ENCODE assay signal across 19 cellular contexts in the genomic region with DNA sequence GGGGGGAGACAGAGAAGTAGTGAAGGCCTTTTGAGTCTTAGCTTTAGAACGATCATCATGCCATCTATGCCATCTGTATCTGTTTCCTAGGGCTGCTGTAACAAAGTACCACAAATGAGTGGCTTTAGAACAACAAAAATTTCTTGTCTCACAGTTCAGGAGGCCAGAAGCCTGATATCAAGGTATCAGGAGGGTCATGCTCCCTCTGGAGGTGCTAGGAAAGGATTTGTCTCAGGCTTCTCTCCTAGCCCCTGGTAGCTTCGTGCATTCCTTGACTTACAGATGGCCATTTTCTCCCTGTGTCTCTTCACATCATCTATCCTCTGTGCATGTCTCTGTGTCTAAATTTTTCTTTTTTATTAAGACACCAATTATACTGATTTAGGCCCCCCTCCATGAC. TPM values are rescaled to one million over a fixed set of nuclear protein-coding genes. Genes with fewer than 3 reads are reported as not detected.
A peak's percentile ranks its signal among the peaks of the same experiment; 100 is the strongest.
DNase-seq lines count a peak whose midpoint lies in the region; ATAC-seq and TF ChIP-seq lines count a peak whose summit lies in the region.
"Had no signal": no experiment of that assay in that cellular context is flagged by ENCODE, and none has a peak within 500 bp of the region (broad histone marks: within the 10 kb centered on the region; RNA-seq: fewer than 3 reads in every experiment).

No MANE protein-coding gene starts in this region.

- H3K4me3 Mint-ChIP-seq in WTC11 (no peak overlapping the region), endodermal cell (no peak overlapping the region), nephron progenitor cell (no peak overlapping the region)
- H3K4me3 Mint-ChIP-seq: B cell; CD4-positive, alpha-beta T cell; CD8-positive, alpha-beta T cell had no signal

- H3K36me3 ChIP-seq in endodermal cell (ENCODE audit: control insufficient read depth, insufficient read depth, low read length) = no peaks in the 10 kb centered on the region

- no peak overlapping the region for H3K27ac Mint-ChIP-seq in WTC11
- H3K27ac Mint-ChIP-seq in endodermal cell = no peak overlapping the region
- peak overlapping the region; percentile 55 for H3K27ac Mint-ChIP-seq in nephron progenitor cell
- H3K27ac Mint-ChIP-seq: B cell; CD4-positive, alpha-beta T cell; CD8-positive, alpha-beta T cell had no signal

- CTCF ChIA-PET in WTC11 (lab: Charles Lee) = no interaction called here

- no peak overlapping the region for H3K27ac ChIP-seq in endodermal cell (ENCODE audit: low read depth, low read length)
- H3K27ac ChIP-seq: BLaER1 treated with 17β-estradiol and CSF1 and Interleukin-3, amounts not matched to agents 10 nM and 100 nM; C4-2B had no signal

- POLR2A ChIA-PET in WTC11 (lab: Charles Lee) = interaction anchor here (1.0 kb wide), 1 partner anchor 50 kb away, joined by 4 read pairs; no protein-coding TSS in a partner anchor

- H3K36me3 Mint-ChIP-seq in WTC11 = no peaks in the 10 kb centered on the region
- H3K36me3 Mint-ChIP-seq in endodermal cell (ENCODE audit: low read depth) = no peaks in the 10 kb centered on the region
- no peaks in the 10 kb centered on the region for H3K36me3 Mint-ChIP-seq in nephron progenitor cell (ENCODE audit: low read depth)
- H3K36me3 Mint-ChIP-seq: CD8-positive, alpha-beta T cell had no signal

- no peaks in the 10 kb centered on the region for H3K9me3 ChIP-seq in endodermal cell (ENCODE audit: control insufficient read depth, low read length)
- H3K9me3 ChIP-seq: BLaER1 treated with 17β-estradiol and CSF1 and Interleukin-3, amounts not matched to agents 10 nM and 100 nM; Caco-2 had no signal

- H3K4me1 Mint-ChIP-seq in WTC11 = peaks cover 11% of the 10 kb centered on the region
- H3K4me1 Mint-ChIP-seq in endodermal cell = peaks cover 2% of the 10 kb centered on the region
- peaks cover 3% of the 10 kb centered on the region for H3K4me1 Mint-ChIP-seq in nephron progenitor cell

- no peak overlapping the region for H3K4me3 ChIP-seq in endodermal cell (ENCODE audit: low read length)
- H3K4me3 ChIP-seq: BLaER1 treated with 17β-estradiol and CSF1 and Interleukin-3, amounts not matched to agents 10 nM and 100 nM had no signal

- no peak overlapping the region for H3K9ac ChIP-seq in endodermal cell (ENCODE audit: extremely low read depth, low read length, poor library complexity, severe bottlenecking)
- H3K9ac ChIP-seq: BLaER1 treated with 17β-estradiol and CSF1 and Interleukin-3, amounts not matched to agents 10 nM and 100 nM had no signal

- peaks cover 3% of the 10 kb centered on the region; the same call in 1 of the 2 replicates for H3K27me3 Mint-ChIP-seq in WTC11 (ENCODE audit: low read depth)
- H3K27me3 Mint-ChIP-seq in endodermal cell (ENCODE audit: insufficient read depth) = peaks cover 1% of the 10 kb centered on the region
- H3K27me3 Mint-ChIP-seq in nephron progenitor cell (ENCODE audit: low read depth, poor library complexity) = peaks cover 21% of the 10 kb centered on the region
- H3K27me3 Mint-ChIP-seq: B cell had no signal

- no peaks in the 10 kb centered on the region for H3K9me3 Mint-ChIP-seq in WTC11
- no peaks in the 10 kb centered on the region for H3K9me3 Mint-ChIP-seq in endodermal cell
- no peaks in the 10 kb centered on the region for H3K9me3 Mint-ChIP-seq in nephron progenitor cell
- H3K9me3 Mint-ChIP-seq: CD4-positive, alpha-beta T cell; CD8-positive, alpha-beta T cell had no signal

- no peaks in the 10 kb centered on the region for H3K27me3 ChIP-seq in endodermal cell (ENCODE audit: control insufficient read depth, insufficient read depth, low read length, poor library complexity, severe bottlenecking)

- DNase-seq in WTC11 (ENCODE audit: low spot score) (no peak), endodermal cell (peak; percentile 13), nephron progenitor cell (no peak), RKO (ENCODE audit: low spot score) (no peak), mesenteric fat pad (ENCODE audit: low spot score) (no peak), AG08396 (ENCODE audit: low spot score) (no peak)
- DNase-seq: 8988T; ACHN; AML-193; Caco-2; Calu3; CD4-positive, alpha-beta T cell; CD8-positive, alpha-beta T cell; DMS79 treated with DMSO at 0.1 percent for 48 hours; GF-D8 had no signal

- WGBS in endodermal cell (ENCODE audit: insufficient coverage in 1 of 2, insufficient read length in 1 of 2), 2 experiments = 83 to 91% methylated on average over 2 of the region's 2 CpGs

- no peaks in the 10 kb centered on the region for H3K4me1 ChIP-seq in endodermal cell (ENCODE audit: control insufficient read depth, insufficient read depth, low read length)
- H3K4me1 ChIP-seq: Caco-2 had no signal

- TF ChIP-seq CTCF in WTC11 (IDR thresholded peaks at IDR 0.05) (no peak), endodermal cell (conservative IDR thresholded peaks at IDR 0.05) (peak; percentile 53), nephron progenitor cell (IDR thresholded peaks at IDR 0.05) (no peak)

- ATAC-seq in WTC11 (peak; percentile 77), HG03442 (IDR thresholded peaks at IDR 0.05; ENCODE audit: unreplicated experiment) (no peak)
- ATAC-seq: CD8-positive, alpha-beta T cell had no signal

TF ChIP-seq in WTC11, 78 proteins besides CTCF, POLR2A, EP300 and RAD21 (continues in another document):
- TF ChIP-seq CREB1 (CRISPR knock-in tag; IDR thresholded peaks at IDR 0.05) = no peak
- TF ChIP-seq, protein P1, sequence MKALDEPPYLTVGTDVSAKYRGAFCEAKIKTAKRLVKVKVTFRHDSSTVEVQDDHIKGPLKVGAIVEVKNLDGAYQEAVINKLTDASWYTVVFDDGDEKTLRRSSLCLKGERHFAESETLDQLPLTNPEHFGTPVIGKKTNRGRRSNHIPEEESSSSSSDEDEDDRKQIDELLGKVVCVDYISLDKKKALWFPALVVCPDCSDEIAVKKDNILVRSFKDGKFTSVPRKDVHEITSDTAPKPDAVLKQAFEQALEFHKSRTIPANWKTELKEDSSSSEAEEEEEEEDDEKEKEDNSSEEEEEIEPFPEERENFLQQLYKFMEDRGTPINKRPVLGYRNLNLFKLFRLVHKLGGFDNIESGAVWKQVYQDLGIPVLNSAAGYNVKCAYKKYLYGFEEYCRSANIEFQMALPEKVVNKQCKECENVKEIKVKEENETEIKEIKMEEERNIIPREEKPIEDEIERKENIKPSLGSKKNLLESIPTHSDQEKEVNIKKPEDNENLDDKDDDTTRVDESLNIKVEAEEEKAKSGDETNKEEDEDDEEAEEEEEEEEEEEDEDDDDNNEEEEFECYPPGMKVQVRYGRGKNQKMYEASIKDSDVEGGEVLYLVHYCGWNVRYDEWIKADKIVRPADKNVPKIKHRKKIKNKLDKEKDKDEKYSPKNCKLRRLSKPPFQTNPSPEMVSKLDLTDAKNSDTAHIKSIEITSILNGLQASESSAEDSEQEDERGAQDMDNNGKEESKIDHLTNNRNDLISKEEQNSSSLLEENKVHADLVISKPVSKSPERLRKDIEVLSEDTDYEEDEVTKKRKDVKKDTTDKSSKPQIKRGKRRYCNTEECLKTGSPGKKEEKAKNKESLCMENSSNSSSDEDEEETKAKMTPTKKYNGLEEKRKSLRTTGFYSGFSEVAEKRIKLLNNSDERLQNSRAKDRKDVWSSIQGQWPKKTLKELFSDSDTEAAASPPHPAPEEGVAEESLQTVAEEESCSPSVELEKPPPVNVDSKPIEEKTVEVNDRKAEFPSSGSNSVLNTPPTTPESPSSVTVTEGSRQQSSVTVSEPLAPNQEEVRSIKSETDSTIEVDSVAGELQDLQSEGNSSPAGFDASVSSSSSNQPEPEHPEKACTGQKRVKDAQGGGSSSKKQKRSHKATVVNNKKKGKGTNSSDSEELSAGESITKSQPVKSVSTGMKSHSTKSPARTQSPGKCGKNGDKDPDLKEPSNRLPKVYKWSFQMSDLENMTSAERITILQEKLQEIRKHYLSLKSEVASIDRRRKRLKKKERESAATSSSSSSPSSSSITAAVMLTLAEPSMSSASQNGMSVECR (CRISPR knock-in tag; IDR thresholded peaks at IDR 0.05; ENCODE audit: borderline replicate concordance) = no peak
- no peak for TF ChIP-seq GRHL2 (CRISPR knock-in tag; IDR thresholded peaks at IDR 0.05; ENCODE audit: insufficient replicate concordance, severe bottlenecking)
- TF ChIP-seq GTF2I (CRISPR knock-in tag; conservative IDR thresholded peaks at IDR 0.05) = no peak
- TF ChIP-seq FOXJ3 (CRISPR knock-in tag; IDR thresholded peaks at IDR 0.05; ENCODE audit: borderline replicate concordance) = no peak
- no peak for TF ChIP-seq AR (CRISPR knock-in tag; IDR thresholded peaks at IDR 0.05)
- no peak for TF ChIP-seq TP53 (CRISPR knock-in tag; IDR thresholded peaks at IDR 0.05)

RNA-seq across cellular contexts. Expression of gene CARD6, which starts 5.2 kb away (rescaled TPM):
- total RNA-seq in WTC11 (2021) (0.24 to 0.44 TPM (median 0.34 TPM) in 3 replicates), endodermal cell (under 1 TPM; 0.13 TPM), mesenteric fat pad (19.5 TPM)
- polyA plus RNA-seq in endodermal cell (2013, experiment 1 of 2) = 0.21 TPM
- not detected for polyA plus RNA-seq in endodermal cell (2013, experiment 2 of 2)

RNA-seq across cellular contexts. Expression of gene RPL37, which starts 11.3 kb away (rescaled TPM):
- total RNA-seq in WTC11 (2021) (1,405 to 1,592 TPM (median 1,505 TPM) in 3 replicates), endodermal cell (1,000 to 10,000 TPM; 1,411 to 1,439 TPM), mesenteric fat pad (961 TPM)
- polyA plus RNA-seq in endodermal cell (2013, experiment 1 of 2) = 2,660 TPM
- 2,413 TPM for polyA plus RNA-seq in endodermal cell (2013, experiment 2 of 2)

RNA-seq across cellular contexts. Expression of gene PRKAA1, which starts 48.2 kb away (rescaled TPM):
- total RNA-seq in WTC11 (2021) = 27.9 to 31.2 TPM (median 30.2 TPM) in 3 replicates
- total RNA-seq in endodermal cell = 10 to 100 TPM; 47.7 to 50.4 TPM
- polyA plus RNA-seq in endodermal cell (2013, experiment 1 of 2) = 28.2 TPM
- polyA plus RNA-seq in endodermal cell (2013, experiment 2 of 2) = 28.5 TPM
- 83.9 TPM for total RNA-seq in mesenteric fat pad

Comparison
In these comparisons a context has a peak if more than half of its experiments do, and no peak if none do; other contexts are left out.
1. RNA of gene CARD6, which starts 5.2 kb away (total RNA-seq): 19.5 TPM in mesenteric fat pad (single experiment); 0.24 to 0.44 TPM in WTC11 and 0.13 TPM in endodermal cell; every median in the first group is over 10 times any median in the second.